Comparison of ENCODE assay signal across 26 cellular contexts in the genomic region with DNA sequence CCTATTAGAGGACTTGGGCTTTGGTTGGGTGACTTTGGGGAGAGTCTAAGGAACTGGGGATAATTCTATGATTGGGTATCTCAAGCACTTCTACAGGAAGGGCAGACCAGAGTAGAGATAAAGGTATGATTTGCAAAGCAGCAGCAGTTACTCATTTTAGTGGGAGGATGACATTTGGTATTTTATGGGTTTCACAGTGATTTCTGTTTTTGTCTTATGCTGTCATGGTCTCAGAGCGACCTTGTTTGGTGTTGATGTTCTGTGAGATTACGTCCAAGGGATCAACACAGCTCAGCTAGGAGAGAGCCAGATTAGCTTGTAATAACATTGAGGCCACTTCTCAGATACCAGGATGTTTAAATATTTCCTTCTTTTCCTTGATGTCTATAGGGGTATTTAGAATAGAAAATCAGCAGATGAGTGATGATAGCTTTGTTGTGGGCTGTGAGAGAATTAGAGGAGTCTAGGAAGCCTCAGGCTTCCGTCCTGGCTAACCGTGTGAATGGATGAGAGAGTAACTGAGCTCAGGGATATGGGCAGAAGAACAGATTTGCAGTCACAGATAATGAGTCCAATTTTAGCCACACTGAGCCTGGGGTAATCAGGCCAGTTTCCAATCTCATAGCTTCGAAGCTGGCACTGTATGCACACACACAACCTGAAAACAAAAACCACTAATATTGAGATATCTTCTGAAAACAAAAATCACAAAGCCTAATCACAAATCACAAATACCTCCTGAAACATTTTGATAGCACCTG. TPM values are rescaled to one million over a fixed set of nuclear protein-coding genes. Genes with fewer than 3 reads are reported as not detected.
A peak's percentile ranks its signal among the peaks of the same experiment; 100 is the strongest.
DNase-seq lines count a peak whose midpoint lies in the region; ATAC-seq and TF ChIP-seq lines count a peak whose summit lies in the region.
"Had no signal": no experiment of that assay in that cellular context is flagged by ENCODE, and none has a peak within 500 bp of the region (broad histone marks: within the 10 kb centered on the region; RNA-seq: fewer than 3 reads in every experiment).

No MANE protein-coding gene starts in this region.

- no peak overlapping the region for H3K27ac ChIP-seq in endodermal cell (ENCODE audit: low read depth, low read length)
- H3K27ac ChIP-seq: epithelial cell of prostate, SK-N-MC, thoracic aorta, uterus had no signal

- H3K36me3 Mint-ChIP-seq in endodermal cell (ENCODE audit: low read depth) (no peaks in the 10 kb centered on the region), neural crest cell (ENCODE audit: low read depth) (no peaks in the 10 kb centered on the region), CD14-positive monocyte (no peaks in the 10 kb centered on the region)
- H3K36me3 Mint-ChIP-seq: activated naive CD8-positive, alpha-beta T cell treated with anti-CD3 and anti-CD28 coated beads, Interleukin-2, amount 10 ng/mL, durations not matched to agents 7 days and 5 days; CD8-positive, alpha-beta T cell had no signal

- ATAC-seq in GM18511 (IDR thresholded peaks at IDR 0.05; ENCODE audit: unreplicated experiment): peak; percentile 34
- ATAC-seq: activated CD4-positive, CD25-positive, alpha-beta regulatory T cell treated with anti-CD3 and anti-CD28 coated beads, Interleukin-2, amount 50 U/mL, for 24 hours; activated CD8-positive, alpha-beta T cell treated with anti-CD3 and anti-CD28 coated beads for 36 hours; CD8-positive, alpha-beta T cell had no signal

- no peaks in the 10 kb centered on the region for H3K9me3 Mint-ChIP-seq in endodermal cell
- H3K9me3 Mint-ChIP-seq in neural crest cell: no peaks in the 10 kb centered on the region
- no peaks in the 10 kb centered on the region for H3K9me3 Mint-ChIP-seq in CD14-positive monocyte
- H3K9me3 Mint-ChIP-seq: activated CD8-positive, alpha-beta T cell treated with anti-CD3 and anti-CD28 coated beads for 36 hours; activated naive CD8-positive, alpha-beta T cell treated with anti-CD3 and anti-CD28 coated beads, Interleukin-2, amount 10 ng/mL, durations not matched to agents 7 days and 5 days; CD8-positive, alpha-beta T cell; stimulated activated naive CD8-positive, alpha-beta T cell treated with anti-CD3 and anti-CD28 coated beads, Interleukin-15, Interleukin-2, amounts not matched to agents 100 ng/mL and 50 ng/mL, for 24 hours; T-helper 1 cell treated with Interleukin-12 subunit alpha and Interleukin-12 subunit beta and Interleukin-4 antibody, amounts not matched to agents 30 μg/mL and 1 μg/mL, for 36 hours had no signal

- intact Hi-C loops in CD14-positive monocyte (cut with micrococcal nuclease): no loop called here

- no peak for TF ChIP-seq CTCF in endodermal cell (conservative IDR thresholded peaks at IDR 0.05)
- no peak for TF ChIP-seq CTCF in neural crest cell (conservative IDR thresholded peaks at IDR 0.05)
- no peak for TF ChIP-seq CTCF in CD14-positive monocyte (IDR thresholded peaks at IDR 0.05)
- no peak for TF ChIP-seq CTCF in BE2C (IDR thresholded peaks at IDR 0.05; ENCODE audit: low read depth, low read length)

- peaks cover 37% of the 10 kb centered on the region for H3K4me1 Mint-ChIP-seq in endodermal cell
- peaks cover 16% of the 10 kb centered on the region for H3K4me1 Mint-ChIP-seq in neural crest cell
- no peaks in the 10 kb centered on the region for H3K4me1 Mint-ChIP-seq in CD14-positive monocyte
- H3K4me1 Mint-ChIP-seq: activated naive CD8-positive, alpha-beta T cell treated with anti-CD3 and anti-CD28 coated beads, Interleukin-2, amount 10 ng/mL, durations not matched to agents 7 days and 5 days had no signal

- H3K4me3 Mint-ChIP-seq in endodermal cell: no peak overlapping the region
- H3K4me3 Mint-ChIP-seq in neural crest cell: no peak overlapping the region
- no peak overlapping the region for H3K4me3 Mint-ChIP-seq in CD14-positive monocyte
- H3K4me3 Mint-ChIP-seq: activated CD8-positive, alpha-beta T cell treated with anti-CD3 and anti-CD28 coated beads for 36 hours; activated naive CD8-positive, alpha-beta T cell treated with anti-CD3 and anti-CD28 coated beads, Interleukin-2, amount 10 ng/mL, durations not matched to agents 7 days and 5 days; CD8-positive, alpha-beta T cell; stimulated activated naive CD8-positive, alpha-beta T cell treated with anti-CD3 and anti-CD28 coated beads, Interleukin-15, Interleukin-2, amounts not matched to agents 100 ng/mL and 50 ng/mL, for 24 hours; T-helper 1 cell treated with Interleukin-12 subunit alpha and Interleukin-12 subunit beta and Interleukin-4 antibody, amounts not matched to agents 30 μg/mL and 1 μg/mL, for 36 hours had no signal

- H3K4me1 ChIP-seq in endodermal cell (ENCODE audit: control insufficient read depth, insufficient read depth, low read length) (peaks cover 3% of the 10 kb centered on the region), BE2C (no peaks in the 10 kb centered on the region)
- H3K4me1 ChIP-seq: uterus had no signal

- no peaks in the 10 kb centered on the region for H3K9me3 ChIP-seq in endodermal cell (ENCODE audit: control insufficient read depth, low read length)
- H3K9me3 ChIP-seq in BE2C: no peaks in the 10 kb centered on the region
- H3K9me3 ChIP-seq: thoracic aorta, uterus had no signal

- DNase-seq in NCI-H82 (lab: John Stamatoyannopoulos, UW) (peak; percentile 75), endodermal cell (no peak), neural crest cell (ENCODE audit: low read depth, low spot score) (no peak), CD14-positive monocyte (ENCODE audit: low spot score) (no peak), BE2C (no peak)
- DNase-seq in activated naive CD4-positive, alpha-beta T cell treated with Interleukin-2 at 50 U/mL for 16 hours: no peak
- DNase-seq: activated CD8-positive, alpha-beta T cell treated with anti-CD3 and anti-CD28 coated beads for 36 hours; activated effector memory CD4-positive, alpha-beta T cell treated with anti-CD3 and anti-CD28 coated beads, Interleukin-2, amount 50 U/mL, for 16 hours; activated naive CD8-positive, alpha-beta T cell treated with anti-CD3 and anti-CD28 coated beads, Interleukin-2, amount 10 ng/mL, durations not matched to agents 7 days and 5 days; CD8-positive, alpha-beta T cell; GDM1; HCEC 1CT; kidney glomerular epithelial cell; mammary epithelial cell; NCI-H1105; NCI-H187 treated with DMSO at 0.1 percent for 48 hours; uterus had no signal

- H3K36me3 ChIP-seq in endodermal cell (ENCODE audit: control insufficient read depth, insufficient read depth, low read length): no peaks in the 10 kb centered on the region
- H3K36me3 ChIP-seq in BE2C: no peaks in the 10 kb centered on the region
- H3K36me3 ChIP-seq: thoracic aorta, uterus had no signal

- H3K27ac Mint-ChIP-seq in endodermal cell (peak overlapping the region; percentile 47), neural crest cell (ENCODE audit: unreplicated experiment) (peak overlapping the region; percentile 0), CD14-positive monocyte (no peak overlapping the region)
- H3K27ac Mint-ChIP-seq: activated CD8-positive, alpha-beta T cell treated with anti-CD3 and anti-CD28 coated beads for 36 hours; activated naive CD8-positive, alpha-beta T cell treated with anti-CD3 and anti-CD28 coated beads, Interleukin-2, amount 10 ng/mL, durations not matched to agents 7 days and 5 days; CD8-positive, alpha-beta T cell; stimulated activated naive CD8-positive, alpha-beta T cell treated with anti-CD3 and anti-CD28 coated beads, Interleukin-15, Interleukin-2, amounts not matched to agents 100 ng/mL and 50 ng/mL, for 24 hours; T-helper 1 cell treated with Interleukin-12 subunit alpha and Interleukin-12 subunit beta and Interleukin-4 antibody, amounts not matched to agents 30 μg/mL and 1 μg/mL, for 36 hours had no signal

- H3K4me3 ChIP-seq in endodermal cell (ENCODE audit: low read length) (no peak overlapping the region), BE2C (ENCODE audit: low read depth, low read length) (no peak overlapping the region)
- H3K4me3 ChIP-seq: SK-N-MC, thoracic aorta, uterus had no signal

- 91 to 93% methylated on average over 3 to 5 of the region's 5 CpGs for WGBS in endodermal cell (ENCODE audit: insufficient coverage in 1 of 2, insufficient read length in 1 of 2), 2 experiments

- H3K27me3 Mint-ChIP-seq in endodermal cell (ENCODE audit: insufficient read depth) (no peaks in the 10 kb centered on the region), neural crest cell (ENCODE audit: low read depth) (no peaks in the 10 kb centered on the region), CD14-positive monocyte (ENCODE audit: low read depth in 3 of 3) (peaks cover 0 to 4% (median 2%) of the 10 kb centered on the region in 3 donors)

- H3K27me3 ChIP-seq in endodermal cell (ENCODE audit: control insufficient read depth, insufficient read depth, low read length, poor library complexity, severe bottlenecking) (no peaks in the 10 kb centered on the region), BE2C (no peaks in the 10 kb centered on the region)
- H3K27me3 ChIP-seq: uterus had no signal

- H3K9ac ChIP-seq in endodermal cell (ENCODE audit: extremely low read depth, low read length, poor library complexity, severe bottlenecking): no peak overlapping the region

RNA-seq across cellular contexts. Expression of a gene that starts 18.4 kb away (rescaled TPM):
- total RNA-seq in endodermal cell (not detected), neural crest cell (not detected in 2 replicates)
- polyA plus RNA-seq in endodermal cell (2013, experiment 1 of 2): 13.7 TPM
- 9.0 TPM for polyA plus RNA-seq in endodermal cell (2013, experiment 2 of 2)
- polyA plus RNA-seq in CD14-positive monocyte: not detected
- polyA plus RNA-seq in BE2C (2012; ENCODE audit: insufficient read depth, insufficient read length, low read depth): not detected
- total RNA-seq: activated CD8-positive, alpha-beta T cell treated with anti-CD3 and anti-CD28 coated beads for 36 hours; activated naive CD8-positive, alpha-beta T cell treated with anti-CD3 and anti-CD28 coated beads, Interleukin-2, amount 10 ng/mL, durations not matched to agents 7 days and 5 days; CD8-positive, alpha-beta T cell; mammary epithelial cell; MCF 10A; pulmonary artery endothelial cell; thoracic aorta; uterus had no signal
- polyA plus RNA-seq: mammary epithelial cell had no signal

Comparison
In these comparisons a context has a peak if more than half of its experiments do, and no peak if none do; other contexts are left out.
1. H3K27ac Mint-ChIP-seq: peak in endodermal cell (single experiment) and neural crest cell (single experiment); none in CD14-positive monocyte (0 of 7).